25 cellular contexts compared by ENCODE assay signal in genomic region chr4:128249787-128250668, GRCh38. TPM values are rescaled to one million over a fixed set of nuclear protein-coding genes. Genes with fewer than 3 reads are reported as not detected.
DNase-seq lines count a peak whose midpoint lies in the region; ATAC-seq and TF ChIP-seq lines count a peak whose summit lies in the region.
"Had no signal": no experiment of that assay in that cellular context is flagged by ENCODE, and none has a peak within 500 bp of the region (broad histone marks: within the 10 kb centered on the region; RNA-seq: fewer than 3 reads in every experiment).

No MANE protein-coding gene starts in this region.

- WGBS in adrenal gland, 4 donors = 58 to 65% (median 63%) methylated on average over 4 of the region's 4 CpGs

- H3K36me3 Mint-ChIP-seq in GM23338 (ENCODE audit: low read depth) = peaks cover 40% of the 10 kb centered on the region
- H3K36me3 Mint-ChIP-seq: naive thymus-derived CD4-positive, alpha-beta T cell had no signal

- H3K79me2 ChIP-seq in GM23338 (replicated peaks; ENCODE audit: insufficient read depth) (no peaks in the 10 kb centered on the region), OCI-LY7 (ENCODE audit: insufficient read depth, low read depth, low read length) (no peaks in the 10 kb centered on the region)

- no TSS peak for BruUV-seq in OCI-LY7 (replicated peaks; lab: Mats Ljungman, UMichigan)

- CTCF ChIA-PET in OCI-LY7 (lab: Charles Lee; ENCODE audit: unreplicated experiment) = no interaction called here

- H3K27me3 ChIP-seq in GM23338 (ENCODE audit: insufficient read depth) (no peaks in the 10 kb centered on the region), adrenal gland (no peaks in the 10 kb centered on the region)
- H3K27me3 ChIP-seq: dorsolateral prefrontal cortex, heart left ventricle, left lung had no signal

- H3K9me2 ChIP-seq in GM23338 (ENCODE audit: insufficient read depth) (no peaks in the 10 kb centered on the region), OCI-LY7 (ENCODE audit: insufficient read depth, low read length) (no peaks in the 10 kb centered on the region)

- H3K4me3 ChIP-seq in GM23338 (no peak overlapping the region), OCI-LY7 (ENCODE audit: low read depth, low read length, poor library complexity, severe bottlenecking) (no peak overlapping the region), adrenal gland (no peak overlapping the region)
- H3K4me3 ChIP-seq: dorsolateral prefrontal cortex, heart left ventricle, left lung had no signal

- intact Hi-C loops in OCI-LY7 (cut with micrococcal nuclease; ENCODE audit: unreplicated experiment) = no loop called here
- intact Hi-C loops in adrenal gland (cut with DNase I) = no loop called here

- H3K4me1 ChIP-seq in GM23338 (ENCODE audit: insufficient read depth) = no peaks in the 10 kb centered on the region
- no peaks in the 10 kb centered on the region for H3K4me1 ChIP-seq in OCI-LY7 (ENCODE audit: insufficient read depth, low read length, poor library complexity, severe bottlenecking)
- no peaks in the 10 kb centered on the region for H3K4me1 ChIP-seq in adrenal gland (replicated peaks in 1 of 2)
- H3K4me1 ChIP-seq: heart left ventricle, left lung had no signal

- H3K27ac ChIP-seq in GM23338 (ENCODE audit: low read depth) (no peak overlapping the region), OCI-LY7 (ENCODE audit: low read depth, low read length, poor library complexity, severe bottlenecking) (no peak overlapping the region), adrenal gland (no peak overlapping the region)
- H3K27ac ChIP-seq: dorsolateral prefrontal cortex, heart left ventricle, left lung had no signal

- no peaks in the 10 kb centered on the region for H3K27me3 Mint-ChIP-seq in GM23338 (ENCODE audit: insufficient read depth, low read depth, poor library complexity)

- H3K4me1 Mint-ChIP-seq in GM23338 = no peaks in the 10 kb centered on the region
- H3K4me1 Mint-ChIP-seq: CD8-positive, alpha-beta memory T cell; central memory CD8-positive, alpha-beta T cell; mesothelial cell of epicardium; naive thymus-derived CD4-positive, alpha-beta T cell; WTC11 had no signal

- no peaks in the 10 kb centered on the region for H3F3A ChIP-seq in GM23338 (replicated peaks; ENCODE audit: low read depth)

- no peak overlapping the region for H3K27ac Mint-ChIP-seq in GM23338
- H3K27ac Mint-ChIP-seq: activated naive CD4-positive, alpha-beta T cell treated with anti-CD3 and anti-CD28 coated beads, Interleukin-2, amount 50 U/mL, for 72 hours; CD8-positive, alpha-beta memory T cell; mesothelial cell of epicardium; naive thymus-derived CD4-positive, alpha-beta T cell; T-helper 2 cell treated with Interferon-gamma antibody and Interleukin-4, amounts not matched to agents 5 μg/mL and 100 μg/mL, for 36 hours; WTC11 had no signal

- no peak for ATAC-seq in GM23338
- ATAC-seq: activated naive CD4-positive, alpha-beta T cell treated with anti-CD3 and anti-CD28 coated beads, Interleukin-2, amount 50 U/mL, for 72 hours; heart left ventricle; left lung; naive thymus-derived CD4-positive, alpha-beta T cell; WTC11 had no signal

- TF ChIP-seq CTCF in GM23338 (conservative IDR thresholded peaks at IDR 0.05; ENCODE audit: low read depth in 2 of 2) = no peak
- TF ChIP-seq CTCF in OCI-LY7 (conservative IDR thresholded peaks at IDR 0.05; ENCODE audit: low read length) = no peak
- TF ChIP-seq CTCF in adrenal gland (IDR thresholded peaks at IDR 0.05) = no peak

- in situ Hi-C loops in ACHN (cut with HindIII; ENCODE audit: low pct_ligation_motif_present, low pct_unique_long_range_greater_than_20kb, low sequenced_read_pairs) = no loop called here

- H3K4me2 ChIP-seq in GM23338 (no peak overlapping the region), OCI-LY7 (ENCODE audit: low read length) (no peak overlapping the region)

- TF ChIP-seq POLR2A in erythroblast (IDR thresholded peaks at IDR 0.05; ENCODE audit: low read length) (no peak), adrenal gland (IDR thresholded peaks at IDR 0.05) (no peak)

- H2AFZ ChIP-seq in GM23338 (no peak overlapping the region), OCI-LY7 (ENCODE audit: low read length) (no peak overlapping the region)

- POLR2A ChIA-PET in OCI-LY7 (lab: Charles Lee) = interaction anchor here (0.9 to 1.4 kb wide), 3 partner anchors 14 to 26 kb away, joined by 4 to 6 read pairs (median 5); no protein-coding TSS in a partner anchor

- H4K20me1 ChIP-seq in GM23338 (replicated peaks; ENCODE audit: insufficient read depth) = no peaks in the 10 kb centered on the region
- H4K20me1 ChIP-seq in OCI-LY7 (ENCODE audit: insufficient read depth, low read length) = no peaks in the 10 kb centered on the region

- H3K36me3 ChIP-seq in GM23338 (ENCODE audit: insufficient read depth) (peaks cover 27% of the 10 kb centered on the region), OCI-LY7 (ENCODE audit: insufficient read depth, low read length) (no peaks in the 10 kb centered on the region), adrenal gland (replicated peaks in 1 of 2) (no peaks in the 10 kb centered on the region)
- H3K36me3 ChIP-seq: heart left ventricle, left lung had no signal

- H3K4me3 Mint-ChIP-seq in GM23338 = no peak overlapping the region
- H3K4me3 Mint-ChIP-seq: CD8-positive, alpha-beta memory T cell; central memory CD8-positive, alpha-beta T cell; mesothelial cell of epicardium; naive thymus-derived CD4-positive, alpha-beta T cell; T-helper 2 cell treated with Interferon-gamma antibody and Interleukin-4, amounts not matched to agents 5 μg/mL and 100 μg/mL, for 36 hours; WTC11 had no signal

- H3K9me3 ChIP-seq in OCI-LY7 (ENCODE audit: low read length) (peaks cover 22% of the 10 kb centered on the region), adrenal gland (replicated peaks in 1 of 3) (no peaks in the 10 kb centered on the region)

- peaks cover 70% of the 10 kb centered on the region for H3K9me3 Mint-ChIP-seq in GM23338
- H3K9me3 Mint-ChIP-seq: central memory CD8-positive, alpha-beta T cell had no signal

- DNase-seq in ACHN = peak; percentile 11
- peak; percentile 65 for DNase-seq in GM23338 (ENCODE audit: low spot score)
- peak; percentile 43 for DNase-seq in OCI-LY7 (ENCODE audit: low spot score)
- peak; percentile 42 to 46 for DNase-seq in erythroblast (lab: John Stamatoyannopoulos, UW)
- no peak for DNase-seq in adrenal gland
- no peak for DNase-seq in stimulated activated CD4-positive, alpha-beta T cell treated with anti-CD3 and anti-CD28 coated beads, Interleukin-4, amount 100 ng/mL, for 4 hours
- no peak for DNase-seq in LoVo (ENCODE audit: low spot score)
- DNase-seq: activated CD4-positive, alpha-beta T cell treated with anti-CD3 and anti-CD28 coated beads, Interleukin-2, amount 50 U/mL, for 4 hours; AML-193; aorta; CD8-positive, alpha-beta memory T cell; dorsolateral prefrontal cortex; heart left ventricle; left lung; naive thymus-derived CD4-positive, alpha-beta T cell; NCI-H1417; NCI-H2107; NCI-H524 treated with DMSO at 0.1 percent for 48 hours; occipital lobe; trophoblast cell had no signal

TF ChIP-seq in GM23338, 12 proteins besides CTCF, POLR2A, EP300 and RAD21 (continues in another document):
- TF ChIP-seq EZH2phosphoT487 (IDR thresholded peaks at IDR 0.05; ENCODE audit: unreplicated experiment) (no peak), ZNF331 (CRISPR knock-in tag; IDR thresholded peaks at IDR 0.05; ENCODE audit: low read depth) (no peak), POLR2AphosphoS5 (IDR thresholded peaks at IDR 0.05; ENCODE audit: low read depth) (no peak), REST (IDR thresholded peaks at IDR 0.05; ENCODE audit: unreplicated experiment) (no peak), JUNB (IDR thresholded peaks at IDR 0.05; ENCODE audit: unreplicated experiment) (no peak), NANOG (IDR thresholded peaks at IDR 0.05; ENCODE audit: borderline replicate concordance) (no peak)

RNA-seq across cellular contexts. Expression of gene PGRMC2, which starts 37.6 kb away (rescaled TPM):
- total RNA-seq in GM23338 (2014; rRNA removed; shearing (Covaris generic)) = 61.9 and 74.5 TPM in 2 replicates
- polyA plus RNA-seq in GM23338 (2016; fragmentation: Nextera tagmentation; extraction: Ambion mirVana) = 33.7 and 40.2 TPM in 2 replicates
- total RNA-seq in OCI-LY7 (2014; rRNA removed; shearing (Covaris generic)) = 10.2 and 10.5 TPM in 2 replicates
- 43.7 and 45.3 TPM in 2 replicates for total RNA-seq in OCI-LY7 (2022)
- total RNA-seq in adrenal gland = 10 to 100 TPM; 23.5 to 97.8 (median 54.2) TPM
- polyA plus RNA-seq in adrenal gland = 100 to 1,000 TPM in 1 of 3 donors, 10 to 100 TPM in 2; 22.9 to 152 (median 25.7) TPM

Comparison
In these comparisons a context has a peak if more than half of its experiments do, and no peak if none do; other contexts are left out.
1. DNase-seq: peak in ACHN (single experiment), GM23338 (single experiment), OCI-LY7 (single experiment) and erythroblast (2 of 2); none in adrenal gland (0 of 7), stimulated activated CD4-positive, alpha-beta T cell treated with anti-CD3 and anti-CD28 coated beads, Interleukin-4, amount 100 ng/mL, for 4 hours (0 of 2) and LoVo (single experiment).